Comparison of ENCODE assay signal across 28 cellular contexts in the genomic region with DNA sequence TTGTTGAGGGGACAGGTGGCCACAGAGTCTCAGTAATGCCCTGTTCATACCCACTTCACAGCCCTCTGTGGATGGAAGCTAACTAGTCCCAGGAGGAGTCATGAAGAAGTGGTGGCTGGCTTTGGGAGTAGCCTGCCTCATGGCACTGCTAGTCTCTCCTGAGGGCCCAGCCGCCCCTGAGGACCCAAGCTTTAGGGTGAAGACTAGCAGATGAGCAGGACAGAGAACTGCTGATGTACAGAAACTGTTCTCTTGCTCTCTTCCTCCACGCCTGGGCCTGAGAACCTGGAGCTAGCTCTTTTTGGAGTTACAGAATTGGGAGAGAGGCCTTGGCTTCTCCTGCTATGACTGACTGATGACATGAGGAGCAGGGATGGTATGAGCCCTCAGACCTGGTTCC.
"Had no signal": no experiment of that assay in that cellular context is flagged by ENCODE, and none has a peak within 500 bp of the region (broad histone marks: within the 10 kb centered on the region; RNA-seq: fewer than 3 reads in every experiment).

No MANE protein-coding gene starts in this region.

- ATAC-seq: naive thymus-derived CD8-positive, alpha-beta T cell; natural killer cell treated with Interleukin-12 subunit alpha and Interleukin-12 subunit beta and Interleukin-15 and Interleukin-18, amount 100 ng/mL, for 72 hours; psoas muscle; right cardiac atrium; right lobe of liver; stimulated activated memory B cell treated with anti-CD40 and anti-IgM and Interleukin-4, amounts not matched to agents 10 μg/mL and 1 μg/mL and 100 μg/mL, for 72 hours; stimulated activated naive CD8-positive, alpha-beta T cell treated with anti-CD3 and anti-CD28 coated beads, Interleukin-15, amount 100 ng/mL, for 72 hours; stimulated activated naive CD8-positive, alpha-beta T cell treated with anti-CD3 and anti-CD28 coated beads, Interleukin-15, Interleukin-2, amounts not matched to agents 100 U/mL and 50 U/mL, for 24 hours had no signal

- H3K36me3 ChIP-seq: neutrophil, ovary, right lobe of liver, sigmoid colon, thoracic aorta, thyroid gland, tibial nerve, upper lobe of left lung, vagina had no signal

- H2AFZ ChIP-seq: parathyroid adenoma had no signal

- H3K27me3 ChIP-seq: ovary, right lobe of liver, thyroid gland, upper lobe of left lung, vagina had no signal

- H3K9me3 ChIP-seq: neutrophil, ovary, psoas muscle, right lobe of liver, sigmoid colon, thoracic aorta, thyroid gland, tibial nerve, upper lobe of left lung, vagina had no signal

- H3K79me2 ChIP-seq: parathyroid adenoma had no signal

- H3K4me1 ChIP-seq: parathyroid adenoma, psoas muscle, right lobe of liver, sigmoid colon, thyroid gland, tibial nerve, vagina had no signal

- H3K27ac ChIP-seq: neutrophil, ovary, parathyroid adenoma, psoas muscle, right lobe of liver, sigmoid colon, thoracic aorta, thyroid gland, tibial nerve, vagina had no signal

- DNase-seq: naive B cell; naive thymus-derived CD8-positive, alpha-beta T cell; nephron progenitor cell; nucleus accumbens; ovary; psoas muscle; right cardiac atrium; right lobe of liver; sigmoid colon; small intestine; stimulated activated CD4-positive, alpha-beta T cell treated with anti-CD3 and anti-CD28 coated beads, Interleukin-12 subunit alpha, Interleukin-12 subunit beta, amount 100 ng/mL, for 4 hours; stimulated activated CD4-positive, alpha-beta T cell treated with anti-CD3 and anti-CD28 coated beads, Interleukin-1b, Interleukin-23, amount 100 ng/mL, for 48 hours; stimulated activated CD4-positive, alpha-beta T cell treated with anti-CD3 and anti-CD28 coated beads, Interleukin-4, amount 100 ng/mL, for 1 hour; stimulated activated CD4-positive, alpha-beta T cell treated with anti-CD3 and anti-CD28 coated beads, Interleukin-4, amount 100 ng/mL, for 4 hours; stimulated activated CD8-positive, alpha-beta memory T cell treated with anti-CD3 and anti-CD28 coated beads, Interleukin-4, amount 100 ng/mL, for 48 hours; stimulated activated naive CD4-positive, alpha-beta T cell; stimulated activated naive CD8-positive, alpha-beta T cell treated with anti-CD3 and anti-CD28 coated beads, Interleukin-15, amount 100 ng/mL, for 72 hours; stimulated activated naive CD8-positive, alpha-beta T cell treated with anti-CD3 and anti-CD28 coated beads, Interleukin-15, Interleukin-2, amounts not matched to agents 100 U/mL and 50 U/mL, for 24 hours; thyroid gland; trophoblast cell; upper lobe of left lung had no signal

- H3K4me3 ChIP-seq: ovary, psoas muscle, right lobe of liver, sigmoid colon, thoracic aorta, thyroid gland, tibial nerve, upper lobe of left lung, vagina had no signal

- H3K9ac ChIP-seq: parathyroid adenoma had no signal
